18 cellular contexts compared by ENCODE assay signal in genomic region chr2:59806486-59806885, GRCh38.
"Had no signal": no experiment of that assay in that cellular context is flagged by ENCODE, and none has a peak within 500 bp of the region (broad histone marks: within the 10 kb centered on the region; RNA-seq: fewer than 3 reads in every experiment).

No MANE protein-coding gene starts in this region.

- ATAC-seq: activated CD8-positive, alpha-beta T cell treated with anti-CD3 and anti-CD28 coated beads for 36 hours; activated naive CD4-positive, alpha-beta T cell treated with anti-CD3 and anti-CD28 coated beads, Interleukin-2, amount 50 U/mL, for 72 hours; body of pancreas; gastroesophageal sphincter; heart right ventricle; left cardiac atrium; right lobe of liver had no signal

- H3K4me3 ChIP-seq: body of pancreas, gastroesophageal sphincter, heart right ventricle, lung, right lobe of liver, suprapubic skin had no signal

- FAIRE-seq: colon, endometrium had no signal

- DNase-seq: activated B cell treated with CpG ODN at 0.5 μM for 24 hours; activated CD4-positive, alpha-beta T cell treated with anti-CD3 and anti-CD28 coated beads for 48 hours; activated CD8-positive, alpha-beta memory T cell treated with anti-CD3 and anti-CD28 coated beads, Interleukin-2, amount 50 U/mL, for 4 hours; activated CD8-positive, alpha-beta T cell treated with anti-CD3 and anti-CD28 coated beads for 36 hours; activated gamma-delta T cell; activated T-cell treated with anti-CD3 and anti-CD28 coated beads, Interleukin-2, amount 50 U/mL, for 48 hours; amniotic stem cell; body of pancreas; caudate nucleus; heart right ventricle; left cardiac atrium; right lobe of liver had no signal

- H3K36me3 ChIP-seq: gastroesophageal sphincter, heart right ventricle, right lobe of liver, suprapubic skin had no signal

- H3K9me3 ChIP-seq: body of pancreas, gastroesophageal sphincter, heart right ventricle, right lobe of liver, suprapubic skin had no signal

- H3K27ac ChIP-seq: body of pancreas, gastroesophageal sphincter, heart right ventricle, right lobe of liver, suprapubic skin had no signal

- H3K27me3 ChIP-seq: body of pancreas, gastroesophageal sphincter, heart right ventricle, right lobe of liver, suprapubic skin had no signal

- H3K4me1 ChIP-seq: body of pancreas, gastroesophageal sphincter, heart right ventricle, right lobe of liver, suprapubic skin had no signal
